Comparison of ENCODE assay signal across 33 cellular contexts in the genomic region with DNA sequence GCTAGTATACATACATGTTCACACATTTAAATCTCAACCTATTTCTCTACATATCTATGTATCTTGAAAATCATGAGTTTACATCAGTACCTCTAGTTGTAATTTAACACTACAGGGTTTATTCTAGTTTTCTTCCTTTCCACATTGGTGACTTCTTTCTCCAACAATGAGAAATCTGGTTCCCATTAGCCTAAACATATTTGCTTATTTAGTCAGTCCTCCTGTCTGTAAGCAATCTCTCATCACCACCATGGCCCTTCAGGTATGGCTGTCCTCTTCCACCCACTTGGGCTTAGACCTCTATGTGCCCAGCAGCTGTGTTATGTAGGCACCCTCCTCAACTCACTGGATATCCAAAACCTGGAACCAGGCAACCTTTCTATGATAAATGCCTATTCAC. TPM values are rescaled to one million over a fixed set of nuclear protein-coding genes. Genes with fewer than 3 reads are reported as not detected.
"Had no signal": no experiment of that assay in that cellular context is flagged by ENCODE, and none has a peak within 500 bp of the region (broad histone marks: within the 10 kb centered on the region; RNA-seq: fewer than 3 reads in every experiment).

No MANE protein-coding gene starts in this region.

- H3K4me3 ChIP-seq: heart right ventricle, right lobe of liver, testis, transverse colon had no signal

- H3K4me1 ChIP-seq: heart right ventricle, right lobe of liver, testis, transverse colon had no signal

- H3K27ac ChIP-seq: epithelial cell of prostate, heart right ventricle, neutrophil, right lobe of liver, testis, transverse colon had no signal

- H3K27me3 ChIP-seq: heart right ventricle, neutrophil, right lobe of liver, testis, transverse colon had no signal

- ATAC-seq: activated T-cell treated with anti-CD3 and anti-CD28 coated beads, Interleukin-2, amount 50 U/mL, for 4 hours; activated T-helper 17 cell treated with anti-CD3 and anti-CD28 coated beads, Interleukin-2, amount 50 U/mL, for 72 hours; heart right ventricle; right lobe of liver had no signal

- H3K36me3 ChIP-seq: heart right ventricle, neutrophil, right lobe of liver, transverse colon had no signal

- H3K9me3 ChIP-seq: neutrophil, right lobe of liver, testis, transverse colon had no signal

- DNase-seq: activated CD4-positive, alpha-beta memory T cell treated with anti-CD3 and anti-CD28 coated beads, Interleukin-2, amount 10 ng/mL, durations not matched to agents 7 days and 5 days; activated CD4-positive, alpha-beta T cell treated with anti-CD3 and anti-CD28 coated beads for 1 hour; activated CD4-positive, alpha-beta T cell treated with anti-CD3 and anti-CD28 coated beads, Interleukin-2, amount 10 ng/mL, durations not matched to agents 7 days and 5 days; activated gamma-delta T cell treated with Interleukin-2 at 50 U/mL for 16 hours; activated naive CD4-positive, alpha-beta T cell treated with anti-CD3 and anti-CD28 coated beads, Interleukin-2, amount 50 U/mL, for 16 hours; activated T-cell treated with anti-CD3 and anti-CD28 coated beads, Interleukin-2, amount 50 U/mL, for 4 hours; amygdala; effector CD8-positive, alpha-beta T cell; foreskin melanocyte; heart right ventricle; naive B cell; nephron progenitor cell; right lobe of liver; stimulated activated CD4-positive, alpha-beta T cell treated with anti-CD3 and anti-CD28 coated beads, Interleukin-2, amount 100 ng/mL, for 48 hours; stimulated activated naive CD4-positive, alpha-beta T cell treated with Interleukin-2 at 50 U/mL for 16 hours; T1000; testis; transverse colon had no signal

RNA-seq across cellular contexts. Expression of a gene that starts 8.0 kb away (rescaled TPM):
- total RNA-seq: activated CD4-positive, alpha-beta memory T cell treated with anti-CD3 and anti-CD28 coated beads, Interleukin-2, amount 10 ng/mL, durations not matched to agents 7 days and 5 days; activated CD4-positive, alpha-beta T cell treated with anti-CD3 and anti-CD28 coated beads, Interleukin-2, amount 10 ng/mL, durations not matched to agents 7 days and 5 days; activated T-cell treated with anti-CD3 and anti-CD28 coated beads, Interleukin-2, amount 50 U/mL, for 4 hours; activated T-helper 17 cell treated with anti-CD3 and anti-CD28 coated beads, Interleukin-2, amount 50 U/mL, for 72 hours; bronchial epithelial cell; dermis microvascular lymphatic vessel endothelial cell; fibroblast of lung; glomerular endothelial cell; kidney epithelial cell; lower leg skin; mesothelial cell of epicardium; osteocyte; posterior vena cava; renal cortical epithelial cell; right lobe of liver; skeletal muscle tissue; transverse colon; urinary bladder had no signal

RNA-seq across cellular contexts. Expression of a gene that starts 37.3 kb away (rescaled TPM):
- total RNA-seq: activated CD4-positive, alpha-beta memory T cell treated with anti-CD3 and anti-CD28 coated beads, Interleukin-2, amount 10 ng/mL, durations not matched to agents 7 days and 5 days; activated CD4-positive, alpha-beta T cell treated with anti-CD3 and anti-CD28 coated beads, Interleukin-2, amount 10 ng/mL, durations not matched to agents 7 days and 5 days; activated T-cell treated with anti-CD3 and anti-CD28 coated beads, Interleukin-2, amount 50 U/mL, for 4 hours; activated T-helper 17 cell treated with anti-CD3 and anti-CD28 coated beads, Interleukin-2, amount 50 U/mL, for 72 hours; bronchial epithelial cell; dermis microvascular lymphatic vessel endothelial cell; fibroblast of lung; glomerular endothelial cell; heart right ventricle; kidney epithelial cell; lower leg skin; mesothelial cell of epicardium; osteocyte; posterior vena cava; renal cortical epithelial cell; right lobe of liver; skeletal muscle tissue; transverse colon; urinary bladder had no signal

RNA-seq across cellular contexts. Expression of a gene that starts 52.3 kb away (rescaled TPM):
- total RNA-seq: activated CD4-positive, alpha-beta memory T cell treated with anti-CD3 and anti-CD28 coated beads, Interleukin-2, amount 10 ng/mL, durations not matched to agents 7 days and 5 days; activated CD4-positive, alpha-beta T cell treated with anti-CD3 and anti-CD28 coated beads, Interleukin-2, amount 10 ng/mL, durations not matched to agents 7 days and 5 days; activated T-cell treated with anti-CD3 and anti-CD28 coated beads, Interleukin-2, amount 50 U/mL, for 4 hours; activated T-helper 17 cell treated with anti-CD3 and anti-CD28 coated beads, Interleukin-2, amount 50 U/mL, for 72 hours; bronchial epithelial cell; dermis microvascular lymphatic vessel endothelial cell; fibroblast of lung; glomerular endothelial cell; heart right ventricle; kidney epithelial cell; lower leg skin; mesothelial cell of epicardium; osteocyte; posterior vena cava; renal cortical epithelial cell; right lobe of liver; skeletal muscle tissue; transverse colon; urinary bladder had no signal
